ENCODE assay signal across 14 cellular contexts in the genomic region with DNA sequence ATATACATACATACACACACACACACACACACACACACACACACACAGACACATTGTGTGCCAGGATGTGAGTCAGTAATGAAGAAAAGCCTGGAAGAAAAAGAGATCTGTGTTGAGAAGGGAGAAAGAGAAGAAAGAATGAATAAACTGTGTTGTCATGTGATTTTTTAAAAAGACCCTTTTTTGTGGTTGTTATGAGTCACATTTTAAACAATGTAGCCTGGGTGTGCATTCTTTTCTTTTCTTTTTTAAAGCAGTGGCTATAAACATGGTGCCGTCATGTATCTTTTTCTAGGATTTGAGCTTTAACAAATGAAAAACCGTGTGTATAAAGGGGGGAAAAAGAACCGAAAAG.
DNase-seq lines count a peak whose midpoint lies in the region; ATAC-seq and TF ChIP-seq lines count a peak whose summit lies in the region.
"Had no signal": no experiment of that assay in that cellular context is flagged by ENCODE, and none has a peak within 500 bp of the region (broad histone marks: within the 10 kb centered on the region; RNA-seq: fewer than 3 reads in every experiment).

No MANE protein-coding gene starts in this region.

- H3K27me3 ChIP-seq in Caco-2 (replicated peaks; ENCODE audit: control insufficient read depth, insufficient read depth, low read length) (no peaks in the 10 kb centered on the region), RWPE2 (ENCODE audit: insufficient read depth, poor library complexity, severe bottlenecking) (no peaks in the 10 kb centered on the region), esophagus squamous epithelium (no peaks in the 10 kb centered on the region)

- H3K27me3 Mint-ChIP-seq in Caco-2 (ENCODE audit: insufficient read depth, unreplicated experiment) (no peaks in the 10 kb centered on the region), neural crest cell (ENCODE audit: low read depth) (no peaks in the 10 kb centered on the region)

- H3K27ac Mint-ChIP-seq in Caco-2 (ENCODE audit: unreplicated experiment) (peak overlapping the region; percentile 58), neural crest cell (ENCODE audit: unreplicated experiment) (peak overlapping the region; percentile 93)
- H3K27ac Mint-ChIP-seq: activated naive CD4-positive, alpha-beta T cell treated with anti-CD3 and anti-CD28 coated beads, Interleukin-2, amount 10 ng/mL, durations not matched to agents 7 days and 5 days had no signal

- no peak for TF ChIP-seq POLR2A in esophagus squamous epithelium (IDR thresholded peaks at IDR 0.05)

- ATAC-seq in RWPE2 (ENCODE audit: low read depth) (peak; percentile 24; the same call in 1 of the 3 replicates), GM18907 (IDR thresholded peaks at IDR 0.05; ENCODE audit: unreplicated experiment) (no peak)
- ATAC-seq: GM12878; stimulated activated naive CD8-positive, alpha-beta T cell treated with anti-CD3 and anti-CD28 coated beads, Interleukin-15, Interleukin-2, amounts not matched to agents 100 U/mL and 50 U/mL, for 24 hours had no signal

- TF ChIP-seq CTCF in Caco-2 (IDR thresholded peaks at IDR 0.05; ENCODE audit: insufficient read depth in 1 of 2, low read depth in 1 of 2, low read length in 1 of 2, severe bottlenecking in 1 of 2, unreplicated experiment in 1 of 2) (no peak), RWPE2 (IDR thresholded peaks at IDR 0.05; ENCODE audit: poor library complexity, severe bottlenecking) (no peak), esophagus squamous epithelium (IDR thresholded peaks at IDR 0.05) (no peak), neural crest cell (conservative IDR thresholded peaks at IDR 0.05) (no peak)

- H3K4me3 ChIP-seq in Caco-2 (ENCODE audit: low read depth, low read length) (no peak overlapping the region), RWPE2 (ENCODE audit: severe bottlenecking) (no peak overlapping the region), esophagus squamous epithelium (no peak overlapping the region)
- H3K4me3 ChIP-seq: GM12878 had no signal

- no peak overlapping the region for H3K4me3 Mint-ChIP-seq in Caco-2 (ENCODE audit: unreplicated experiment)
- H3K4me3 Mint-ChIP-seq in neural crest cell = no peak overlapping the region
- H3K4me3 Mint-ChIP-seq: activated naive CD4-positive, alpha-beta T cell treated with anti-CD3 and anti-CD28 coated beads, Interleukin-2, amount 10 ng/mL, durations not matched to agents 7 days and 5 days had no signal

- peaks cover 39% of the 10 kb centered on the region for H3K36me3 Mint-ChIP-seq in Caco-2 (ENCODE audit: insufficient read depth, unreplicated experiment)
- peaks cover 12% of the 10 kb centered on the region for H3K36me3 Mint-ChIP-seq in neural crest cell (ENCODE audit: low read depth)
- H3K36me3 Mint-ChIP-seq: activated naive CD4-positive, alpha-beta T cell treated with anti-CD3 and anti-CD28 coated beads, Interleukin-2, amount 10 ng/mL, durations not matched to agents 7 days and 5 days had no signal

- H3K27ac ChIP-seq in RWPE2 (ENCODE audit: poor library complexity, severe bottlenecking) (peak overlapping the region; percentile 60), esophagus squamous epithelium (peak overlapping the region in 3 of 4 donors; percentile 43 to 72 (median 71))
- H3K27ac ChIP-seq: C4-2B had no signal

- intact Hi-C loops in Caco-2 (cut with micrococcal nuclease; ENCODE audit: unreplicated experiment) = no loop called here
- intact Hi-C loops in esophagus squamous epithelium (cut with DNase I) = loop anchor here (5.0 kb wide), 1 partner anchor 118 kb away; no protein-coding TSS in a partner anchor

- WGBS in esophagus squamous epithelium, 2 donors = 12 to 20% methylated on average over 3 of the region's 3 CpGs

- H3K36me3 ChIP-seq in Caco-2 (ENCODE audit: control insufficient read depth, insufficient read depth, low read length) (no peaks in the 10 kb centered on the region; the same call in 1 of the 2 replicates), RWPE2 (ENCODE audit: low read depth) (no peaks in the 10 kb centered on the region), esophagus squamous epithelium (peaks cover 0 to 25% (median 0%) of the 10 kb centered on the region in 3 donors)

- H3K4me1 ChIP-seq in Caco-2 (peaks cover 37% of the 10 kb centered on the region), RWPE2 (ENCODE audit: insufficient read depth, poor library complexity, severe bottlenecking) (peaks cover 20% of the 10 kb centered on the region), esophagus squamous epithelium (peaks cover under 1 to 65% (median 25%) of the 10 kb centered on the region in 3 donors)

- no peak for DNase-seq in Caco-2
- DNase-seq in RWPE2 (ENCODE audit: low spot score) = no peak
- no peak for DNase-seq in esophagus squamous epithelium (lab: John Stamatoyannopoulos, UW)
- DNase-seq in neural crest cell (ENCODE audit: low read depth, low spot score) = no peak
- DNase-seq in cerebellum (ENCODE audit: low spot score) = no peak
- DNase-seq in stimulated activated CD4-positive, alpha-beta T cell treated with anti-CD3 and anti-CD28 coated beads, Interleukin-4, amount 100 ng/mL, for 1 hour = no peak
- DNase-seq in mucosa of gallbladder (ENCODE audit: low spot score) = no peak
- DNase-seq: activated naive CD4-positive, alpha-beta T cell treated with anti-CD3 and anti-CD28 coated beads, Interleukin-2, amount 10 ng/mL, durations not matched to agents 7 days and 5 days; mesendoderm; NCI-H226; stimulated activated naive CD8-positive, alpha-beta T cell treated with anti-CD3 and anti-CD28 coated beads, Interleukin-15, Interleukin-2, amounts not matched to agents 100 U/mL and 50 U/mL, for 24 hours had no signal

- H3K9me3 Mint-ChIP-seq in Caco-2 (ENCODE audit: unreplicated experiment) (no peaks in the 10 kb centered on the region), neural crest cell (no peaks in the 10 kb centered on the region)
- H3K9me3 Mint-ChIP-seq: activated naive CD4-positive, alpha-beta T cell treated with anti-CD3 and anti-CD28 coated beads, Interleukin-2, amount 10 ng/mL, durations not matched to agents 7 days and 5 days had no signal

- H3K9me3 ChIP-seq in Caco-2 = no peaks in the 10 kb centered on the region
- no peaks in the 10 kb centered on the region for H3K9me3 ChIP-seq in RWPE2 (ENCODE audit: severe bottlenecking)
- H3K9me3 ChIP-seq in esophagus squamous epithelium = no peaks in the 10 kb centered on the region

- H3K4me1 Mint-ChIP-seq in Caco-2 (ENCODE audit: low read depth, unreplicated experiment) (peaks cover 31% of the 10 kb centered on the region), neural crest cell (peaks cover 48% of the 10 kb centered on the region)

- CTCF ChIA-PET in Caco-2 (lab: Charles Lee) = interaction anchor here (1.0 kb wide), 1 partner anchor 157 kb away, joined by 4 read pairs; no protein-coding TSS in a partner anchor

- POLR2A ChIA-PET in Caco-2 (lab: Charles Lee) = no interaction called here

- BruUV-seq in Caco-2 (replicated peaks; lab: Mats Ljungman, UMichigan) = no TSS peak
